Comparison of ENCODE assay signal across 18 cellular contexts in the genomic region with DNA sequence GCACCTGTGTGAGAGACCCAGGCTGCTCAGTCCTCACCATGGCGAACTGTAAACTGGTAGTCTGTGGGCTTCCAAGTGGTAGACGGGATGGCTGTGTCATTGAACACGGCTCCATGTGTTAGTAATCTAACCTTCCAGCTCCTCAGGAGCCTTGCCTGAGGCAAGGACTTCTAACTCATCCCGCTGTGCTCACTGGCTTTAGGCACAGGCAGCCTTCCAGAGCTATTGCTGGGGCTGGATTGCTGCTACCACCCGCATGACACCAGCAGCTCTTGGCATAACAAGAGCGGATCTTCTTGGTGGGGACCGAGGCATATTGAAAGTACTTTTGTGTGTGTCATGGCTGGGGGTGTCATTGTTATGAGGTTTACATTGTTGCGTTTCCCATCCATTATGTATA.
A peak's percentile ranks its signal among the peaks of the same experiment; 100 is the strongest.
DNase-seq lines count a peak whose midpoint lies in the region; ATAC-seq and TF ChIP-seq lines count a peak whose summit lies in the region.
"Had no signal": no experiment of that assay in that cellular context is flagged by ENCODE, and none has a peak within 500 bp of the region (broad histone marks: within the 10 kb centered on the region; RNA-seq: fewer than 3 reads in every experiment).

No MANE protein-coding gene starts in this region.

- H3K9me3 ChIP-seq in HUES64 (ENCODE audit: insufficient read depth, low read depth, low read length) (no peaks in the 10 kb centered on the region), neural progenitor cell (ENCODE audit: low read depth) (no peaks in the 10 kb centered on the region)
- H3K9me3 ChIP-seq: adrenal gland, upper lobe of right lung had no signal

- no peak overlapping the region for H3K4me3 Mint-ChIP-seq in neural progenitor cell
- H3K4me3 Mint-ChIP-seq: activated T-helper 17 cell treated with anti-CD3 and anti-CD28 coated beads, Interleukin-2, amount 50 U/mL, for 72 hours; T-cell had no signal

- no peak for TF ChIP-seq CTCF in neural progenitor cell (IDR thresholded peaks at IDR 0.05)

- H3K27ac ChIP-seq in HUES64 (ENCODE audit: low read depth, low read length) (peak overlapping the region; percentile 71), neural progenitor cell (no peak overlapping the region)
- H3K27ac ChIP-seq: adrenal gland, cardiac muscle cell, epithelial cell of prostate, hepatocyte, HL-60, upper lobe of right lung had no signal

- H3K4me2 ChIP-seq in neural progenitor cell, result peak overlapping the region; percentile 12
- H3K4me2 ChIP-seq: hepatocyte had no signal

- no peak for ATAC-seq in GM18861 (IDR thresholded peaks at IDR 0.05; ENCODE audit: unreplicated experiment)
- no peak for ATAC-seq in GM19452 (IDR thresholded peaks at IDR 0.05; ENCODE audit: unreplicated experiment)
- ATAC-seq: activated T-helper 17 cell treated with anti-CD3 and anti-CD28 coated beads, Interleukin-2, amount 50 U/mL, for 72 hours; Right ventricle myocardium inferior; T-cell had no signal

- H3K9me3 Mint-ChIP-seq in neural progenitor cell, result no peaks in the 10 kb centered on the region
- H3K9me3 Mint-ChIP-seq: activated T-helper 17 cell treated with anti-CD3 and anti-CD28 coated beads, Interleukin-2, amount 50 U/mL, for 72 hours; T-cell had no signal

- no peak overlapping the region for H3K9ac ChIP-seq in HUES64 (ENCODE audit: low read depth, low read length)
- H3K9ac ChIP-seq in neural progenitor cell, result no peak overlapping the region

- H3K36me3 Mint-ChIP-seq in neural progenitor cell, result no peaks in the 10 kb centered on the region
- H3K36me3 Mint-ChIP-seq: T-cell had no signal

- in situ Hi-C loops in G401 (cut with HindIII; ENCODE audit: low sequenced_read_pairs), result no loop called here

- 86% methylated on average over 7 of the region's 8 CpGs for WGBS in HUES64

- H3K4me3 ChIP-seq in HUES64 (ENCODE audit: low read length), result no peak overlapping the region
- H3K4me3 ChIP-seq in neural progenitor cell, result no peak overlapping the region
- H3K4me3 ChIP-seq: adrenal gland, cardiac muscle cell, hepatocyte, upper lobe of right lung had no signal

- no peaks in the 10 kb centered on the region for H3K79me2 ChIP-seq in neural progenitor cell (ENCODE audit: low read depth)
- H3K79me2 ChIP-seq: hepatocyte had no signal

- H3K27ac Mint-ChIP-seq in neural progenitor cell, result peak overlapping the region; percentile 89
- H3K27ac Mint-ChIP-seq: activated T-helper 17 cell treated with anti-CD3 and anti-CD28 coated beads, Interleukin-2, amount 50 U/mL, for 72 hours; T-cell had no signal

- no peaks in the 10 kb centered on the region for H3K27me3 ChIP-seq in HUES64 (ENCODE audit: insufficient read depth, low read length)
- no peaks in the 10 kb centered on the region for H3K27me3 ChIP-seq in neural progenitor cell
- H3K27me3 ChIP-seq: adrenal gland, cardiac muscle cell, hepatocyte, upper lobe of right lung had no signal

- peaks cover 11% of the 10 kb centered on the region for H3K4me1 ChIP-seq in HUES64 (ENCODE audit: insufficient read depth, low read length)
- no peaks in the 10 kb centered on the region for H3K4me1 ChIP-seq in neural progenitor cell
- H3K4me1 ChIP-seq: adrenal gland, upper lobe of right lung had no signal

- H3K4me1 Mint-ChIP-seq in neural progenitor cell, result peaks cover 27% of the 10 kb centered on the region
- H3K4me1 Mint-ChIP-seq: activated T-helper 17 cell treated with anti-CD3 and anti-CD28 coated beads, Interleukin-2, amount 50 U/mL, for 72 hours; T-cell had no signal

- H3K36me3 ChIP-seq in HUES64 (ENCODE audit: insufficient read depth, low read length) (no peaks in the 10 kb centered on the region), neural progenitor cell (no peaks in the 10 kb centered on the region)
- H3K36me3 ChIP-seq: adrenal gland, cardiac muscle cell, upper lobe of right lung had no signal

- peaks cover 3% of the 10 kb centered on the region for H3K27me3 Mint-ChIP-seq in neural progenitor cell (ENCODE audit: insufficient read depth, low read depth)
- H3K27me3 Mint-ChIP-seq: activated T-helper 17 cell treated with anti-CD3 and anti-CD28 coated beads, Interleukin-2, amount 50 U/mL, for 72 hours; T-cell had no signal

- H4K20me1 ChIP-seq in neural progenitor cell (ENCODE audit: low read depth), result no peaks in the 10 kb centered on the region

- peak overlapping the region; percentile 81 for H2AFZ ChIP-seq in neural progenitor cell (replicated peaks)
- H2AFZ ChIP-seq: hepatocyte had no signal

- DNase-seq in G401 (ENCODE audit: low spot score), result peak; percentile 61
- DNase-seq in cerebellar cortex (ENCODE audit: low spot score), result peak; percentile 48
- no peak for DNase-seq in neural progenitor cell (ENCODE audit: low spot score)
- no peak for DNase-seq in NCI-H1436 (lab: John Stamatoyannopoulos, UW)
- DNase-seq: DMS79 treated with DMSO at 0.1 percent for 48 hours, foreskin fibroblast had no signal

- no peaks in the 10 kb centered on the region for H3F3A ChIP-seq in neural progenitor cell (ENCODE audit: low read depth)

Comparison
In these comparisons a context has a peak if more than half of its experiments do, and no peak if none do; other contexts are left out.
1. DNase-seq: peak in G401 (single experiment) and cerebellar cortex (single experiment); none in neural progenitor cell (single experiment) and NCI-H1436 (single experiment).